In genomic region chr1:78682527-78682926, GRCh38 we compare ENCODE assay signal across 2 cellular contexts.
A peak's percentile ranks its signal among the peaks of the same experiment; 100 is the strongest.
TF ChIP-seq lines count a peak whose summit lies in the region.

No MANE protein-coding gene starts in this region.

TF ChIP-seq in SK-N-SH, 30 proteins besides CTCF, POLR2A, EP300 and RAD21:
- TF ChIP-seq NFIC (IDR thresholded peaks at IDR 0.05; ENCODE audit: borderline replicate concordance) (no peak), FOSL2 (IDR thresholded peaks at IDR 0.05; ENCODE audit: borderline replicate concordance, low read depth) (0 out of 2 replicates have a peak, but pooled peaks have one; percentile 3)

TF ChIP-seq in HepG2, 621 proteins besides CTCF, POLR2A, EP300 and RAD21:
- TF ChIP-seq THRA (CRISPR knock-in tag; IDR thresholded peaks at IDR 0.05; ENCODE audit: borderline replicate concordance): no peak
